8 cellular contexts compared by ENCODE assay signal in the genomic region with DNA sequence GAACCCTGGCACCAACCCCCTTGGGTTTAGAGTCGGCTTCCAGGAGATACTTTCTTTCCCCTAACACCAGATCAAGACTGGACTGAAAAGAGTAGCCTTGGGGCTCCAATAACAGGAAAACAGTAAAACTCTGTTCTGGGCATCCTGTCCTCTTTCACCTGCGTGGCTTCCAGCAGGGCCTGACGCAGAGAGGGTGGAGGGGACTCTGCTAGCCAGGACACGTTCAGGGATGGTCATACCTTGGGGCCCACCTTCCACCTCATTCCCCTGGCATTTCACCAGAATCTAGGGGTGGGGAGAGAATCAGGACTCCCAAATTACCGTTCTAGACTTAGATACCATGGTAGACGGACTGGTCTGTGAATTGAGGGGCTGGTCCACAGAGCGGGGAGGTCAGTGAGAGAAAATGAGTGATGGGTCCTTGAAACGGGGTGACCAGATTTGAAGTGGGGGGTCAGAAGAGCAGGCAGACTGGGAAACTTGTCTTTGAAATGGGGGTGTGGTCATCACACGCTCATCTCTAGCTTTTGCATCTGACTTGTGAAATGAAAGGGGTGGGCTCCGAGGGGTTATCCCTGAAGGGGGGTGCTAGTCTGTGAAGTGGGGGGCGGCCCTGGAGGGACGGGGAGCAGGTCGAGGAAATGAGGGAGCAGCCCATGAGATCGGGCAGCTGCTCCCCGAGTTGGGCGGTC. TPM values are rescaled to one million over a fixed set of nuclear protein-coding genes. Genes with fewer than 3 reads are reported as not detected.
A peak's percentile ranks its signal among the peaks of the same experiment; 100 is the strongest.
DNase-seq lines count a peak whose midpoint lies in the region; ATAC-seq and TF ChIP-seq lines count a peak whose summit lies in the region.

No MANE protein-coding gene starts in this region.

- CTCF ChIA-PET in CD4-positive, alpha-beta memory T cell (lab: Charles Lee; ENCODE audit: partially characterized antibody), result interaction anchor here (0.7 to 32.3 kb wide), 9 partner anchors 15 to 115 kb away, joined by 3 to 1075 read pairs (median 32); a partner anchor contains a TSS

- peaks cover 12 to 35% of the 10 kb centered on the region in 2 donors for H3K36me3 Mint-ChIP-seq in CD4-positive, alpha-beta memory T cell
- H3K36me3 Mint-ChIP-seq in osteocyte (ENCODE audit: unreplicated experiment), result no peaks in the 10 kb centered on the region

- H3K9me3 Mint-ChIP-seq in CD4-positive, alpha-beta memory T cell, result peaks cover 0 to 1% (median 0%) of the 10 kb centered on the region in 8 donors
- no peaks in the 10 kb centered on the region for H3K9me3 Mint-ChIP-seq in osteocyte (ENCODE audit: unreplicated experiment)

- peak overlapping the region; percentile 89 to 100 (median 94) for H3K4me3 Mint-ChIP-seq in CD4-positive, alpha-beta memory T cell
- peak overlapping the region; percentile 88 for H3K4me3 Mint-ChIP-seq in osteocyte (ENCODE audit: unreplicated experiment)

- POLR2A ChIA-PET in CD4-positive, alpha-beta memory T cell (lab: Charles Lee; ENCODE audit: partially characterized antibody), result interaction anchor here (0.7 to 12.5 kb wide), 11 partner anchors 14 to 147 kb away, joined by 3 to 338 read pairs (median 10); a partner anchor contains a TSS

- H3K4me3 ChIP-seq in CD4-positive, alpha-beta memory T cell (ENCODE audit: low read length in 2 of 2), result peak overlapping the region; percentile 59 to 85
- peak overlapping the region; percentile 85 for H3K4me3 ChIP-seq in RWPE2 (ENCODE audit: severe bottlenecking)
- peak overlapping the region; percentile 84 to 100 (median 99) for H3K4me3 ChIP-seq in esophagus muscularis mucosa

- intact Hi-C loops in CD4-positive, alpha-beta memory T cell (cut with micrococcal nuclease), result loop anchor here (1.0 kb wide), 4 partner anchors 12 to 63 kb away; a partner anchor contains a TSS
- intact Hi-C loops in esophagus muscularis mucosa (cut with DNase I), result loop anchor here (1.0 kb wide), 2 partner anchors 33 to 36 kb away; no protein-coding TSS in a partner anchor

- ATAC-seq in RWPE2 (ENCODE audit: low read depth) (peak; percentile 59), HG02884 (IDR thresholded peaks at IDR 0.05; ENCODE audit: unreplicated experiment) (no peak), HG03457 (IDR thresholded peaks at IDR 0.05; ENCODE audit: unreplicated experiment) (no peak)

- TF ChIP-seq EP300 in esophagus muscularis mucosa (IDR thresholded peaks at IDR 0.05), result peak; percentile 7

- peaks cover 53% of the 10 kb centered on the region for H3K4me1 ChIP-seq in CD4-positive, alpha-beta memory T cell (ENCODE audit: insufficient read depth, low read length)
- peaks cover 34% of the 10 kb centered on the region for H3K4me1 ChIP-seq in RWPE2 (ENCODE audit: insufficient read depth, poor library complexity, severe bottlenecking)
- H3K4me1 ChIP-seq in esophagus muscularis mucosa, result peaks cover 48 to 61% (median 56%) of the 10 kb centered on the region in 4 donors

- H3K27me3 ChIP-seq in CD4-positive, alpha-beta memory T cell (ENCODE audit: insufficient read depth, low read length), result no peaks in the 10 kb centered on the region
- H3K27me3 ChIP-seq in RWPE2 (ENCODE audit: insufficient read depth, poor library complexity, severe bottlenecking) (no peaks in the 10 kb centered on the region), esophagus muscularis mucosa (no peaks in the 10 kb centered on the region)

- WGBS in esophagus muscularis mucosa, result 10% methylated on average over 12 of the region's 16 CpGs

- peaks cover 31 to 61% (median 45%) of the 10 kb centered on the region in 4 donors for H3K4me1 Mint-ChIP-seq in CD4-positive, alpha-beta memory T cell
- H3K4me1 Mint-ChIP-seq in osteocyte (ENCODE audit: unreplicated experiment), result peaks cover 44% of the 10 kb centered on the region

- H3K27ac Mint-ChIP-seq in CD4-positive, alpha-beta memory T cell, result peak overlapping the region; percentile 92 to 98 (median 96)
- peak overlapping the region; percentile 64 for H3K27ac Mint-ChIP-seq in osteocyte (ENCODE audit: unreplicated experiment)

- H3K27ac ChIP-seq in CD4-positive, alpha-beta memory T cell (ENCODE audit: low read depth, low read length), result peak overlapping the region; percentile 81
- H3K27ac ChIP-seq in RWPE2 (ENCODE audit: poor library complexity, severe bottlenecking) (peak overlapping the region; percentile 100), esophagus muscularis mucosa (replicated peaks in 1 of 4) (peak overlapping the region; percentile 96 to 98 (median 96))

- no peaks in the 10 kb centered on the region for H3K36me3 ChIP-seq in CD4-positive, alpha-beta memory T cell (ENCODE audit: insufficient read depth, low read length)
- peaks cover 51% of the 10 kb centered on the region for H3K36me3 ChIP-seq in RWPE2 (ENCODE audit: low read depth)
- H3K36me3 ChIP-seq in esophagus muscularis mucosa, result peaks cover 0 to 10% (median 0%) of the 10 kb centered on the region in 4 donors

- peak in 2 of 5 donors; percentile 29 to 50 for DNase-seq in CD4-positive, alpha-beta memory T cell
- peak; percentile 90 for DNase-seq in RWPE2 (ENCODE audit: low spot score)
- DNase-seq in esophagus muscularis mucosa (ENCODE audit: extremely low spot score), result no peak
- no peak for DNase-seq in osteocyte (ENCODE audit: extremely low spot score, unreplicated experiment)
- DNase-seq in SW480 (ENCODE audit: low spot score), result no peak
- DNase-seq in AML-193 (lab: John Stamatoyannopoulos, UW), result no peak

- H3K9me3 ChIP-seq in CD4-positive, alpha-beta memory T cell (ENCODE audit: control insufficient read depth in 1 of 2, low read length in 2 of 2), result no peaks in the 10 kb centered on the region
- H3K9me3 ChIP-seq in RWPE2 (ENCODE audit: severe bottlenecking), result no peaks in the 10 kb centered on the region
- no peaks in the 10 kb centered on the region for H3K9me3 ChIP-seq in esophagus muscularis mucosa

- TF ChIP-seq CTCF in RWPE2 (IDR thresholded peaks at IDR 0.05; ENCODE audit: poor library complexity, severe bottlenecking) (no peak), esophagus muscularis mucosa (IDR thresholded peaks at IDR 0.05) (no peak), osteocyte (IDR thresholded peaks at IDR 0.05) (no peak)

- H3K27me3 Mint-ChIP-seq in CD4-positive, alpha-beta memory T cell, result no peaks in the 10 kb centered on the region
- H3K27me3 Mint-ChIP-seq in osteocyte (ENCODE audit: unreplicated experiment), result no peaks in the 10 kb centered on the region

- TF ChIP-seq POLR2A in esophagus muscularis mucosa (IDR thresholded peaks at IDR 0.05; ENCODE audit: low read depth), result no peak

RNA-seq across cellular contexts. Expression of a gene that starts 0.9 kb away (rescaled TPM):
- total RNA-seq in CD4-positive, alpha-beta memory T cell, result 100 to 1,000 TPM; 108 to 126 TPM
- 100 to 1,000 TPM in 1 of 2 donors, 10 to 100 TPM in 1; 81.7 to 115 TPM for polyA plus RNA-seq in CD4-positive, alpha-beta memory T cell
- 10 to 100 TPM; 51.9 to 89.4 (median 71.9) TPM for total RNA-seq in esophagus muscularis mucosa
- total RNA-seq in osteocyte, result 76.7 and 79.9 TPM in 2 replicates

RNA-seq across cellular contexts. Expression of a gene that starts 27.0 kb away (rescaled TPM):
- total RNA-seq in CD4-positive, alpha-beta memory T cell, result over 10,000 TPM in 1 of 2 experiments, 1,000 to 10,000 TPM in 1; 8,627 to 11,547 TPM
- not detected for polyA plus RNA-seq in CD4-positive, alpha-beta memory T cell
- total RNA-seq in esophagus muscularis mucosa (under 1 TPM in 2 of 4 donors, not detected in 2; under 0.01 TPM), osteocyte (6,059 and 6,780 TPM in 2 replicates)

RNA-seq across cellular contexts. Expression of a gene that starts 28.4 kb away (rescaled TPM):
- total RNA-seq in CD4-positive, alpha-beta memory T cell, result 1,000 to 10,000 TPM in 1 of 2 experiments, 100 to 1,000 TPM in 1; 925 to 1,200 TPM
- polyA plus RNA-seq in CD4-positive, alpha-beta memory T cell, result not detected
- under 1 TPM in 2 of 4 donors, not detected in 2; under 0.01 TPM for total RNA-seq in esophagus muscularis mucosa
- 2,875 and 3,252 TPM in 2 replicates for total RNA-seq in osteocyte

RNA-seq across cellular contexts. Expression of a gene that starts 37.5 kb away (rescaled TPM):
- total RNA-seq in CD4-positive, alpha-beta memory T cell, result 1 to 10 TPM; 4.9 to 5.9 TPM
- 1 to 10 TPM in 1 of 2 donors, under 1 TPM in 1; 0.46 to 2.2 TPM for polyA plus RNA-seq in CD4-positive, alpha-beta memory T cell
- total RNA-seq in esophagus muscularis mucosa (1 to 10 TPM in 3 of 4 donors, under 1 TPM in 1; 0.66 to 2.3 (median 2.1) TPM), osteocyte (0.94 and 0.97 TPM in 2 replicates)

Comparison
In these comparisons a context has a peak if more than half of its experiments do, and no peak if none do; other contexts are left out.
1. RNA of a gene that starts 27.0 kb away (total RNA-seq): 8,627 to 11,547 TPM in CD4-positive, alpha-beta memory T cell and 6,059 to 6,780 TPM in osteocyte; under 0.01 TPM in esophagus muscularis mucosa; every median in the first group is over 1,000 times any median in the second.
2. RNA of a gene that starts 28.4 kb away (total RNA-seq): 2,875 to 3,252 TPM in osteocyte and 925 to 1,200 TPM in CD4-positive, alpha-beta memory T cell; under 0.01 TPM in esophagus muscularis mucosa; every median in the first group is over 100 times any median in the second.
3. Peak in every context shown above with its lines, with median percentiles within 50 percentile points of each other: H3K27ac ChIP-seq and H3K4me3 ChIP-seq.